ENCODE assay signal across 18 cellular contexts in the genomic region with DNA sequence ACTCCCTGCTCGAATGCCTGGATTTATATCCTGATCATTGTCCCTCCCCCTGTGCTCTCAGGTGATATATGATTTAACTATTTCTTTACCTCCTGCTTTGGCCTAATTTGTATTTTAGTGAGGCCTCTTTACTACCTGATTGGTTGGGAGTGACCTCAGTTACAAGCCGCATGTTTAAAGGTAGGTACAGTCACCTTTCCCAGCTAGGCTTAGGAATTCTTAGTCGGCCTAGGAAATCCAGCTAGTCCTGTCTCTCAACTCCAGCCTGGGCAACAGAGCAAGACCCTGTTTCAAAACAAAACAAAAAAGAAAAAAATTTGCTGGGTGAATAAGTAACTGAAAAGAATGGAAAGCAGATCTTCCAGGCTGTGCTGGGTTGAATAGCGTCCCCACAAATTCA. TPM values are rescaled to one million over a fixed set of nuclear protein-coding genes. Genes with fewer than 3 reads are reported as not detected.
A peak's percentile ranks its signal among the peaks of the same experiment; 100 is the strongest.
DNase-seq lines count a peak whose midpoint lies in the region; ATAC-seq, FAIRE-seq and TF ChIP-seq lines count a peak whose summit lies in the region.
"Had no signal": no experiment of that assay in that cellular context is flagged by ENCODE, and none has a peak within 500 bp of the region (broad histone marks: within the 10 kb centered on the region; RNA-seq: fewer than 3 reads in every experiment).

No MANE protein-coding gene starts in this region.

- H2BK12ac ChIP-seq in H1 (ENCODE audit: low read depth, low read length) (no peak overlapping the region; the same call in 1 of the 2 replicates), trophoblast cell (ENCODE audit: low read length) (no peak overlapping the region)

- no peak for TF ChIP-seq RAD21 in H1 (IDR thresholded peaks at IDR 0.05 in 1 of 2, conservative IDR thresholded peaks at IDR 0.05 in 1 of 2; ENCODE audit: low read depth in 2 of 2, low read length in 2 of 2)

- DNase-seq in mammary epithelial cell (no peak), MCF 10A (ENCODE audit: unreplicated experiment) (no peak), H1 (ENCODE audit: low read depth in 1 of 2, low spot score in 2 of 2) (no peak), kidney tubule cell (ENCODE audit: low spot score) (peak; percentile 30), trophoblast cell (peak; percentile 78 to 92), Ammon's horn (ENCODE audit: low spot score) (no peak)
- DNase-seq: CD8-positive, alpha-beta memory T cell; DMS53; GF-D8; GM23248 had no signal

- intact Hi-C loops in mammary epithelial cell (cut with micrococcal nuclease) = no loop called here
- intact Hi-C loops in MCF 10A (cut with micrococcal nuclease) = no loop called here

- H4K12ac ChIP-seq in trophoblast cell (ENCODE audit: low read depth, low read length) = no peak overlapping the region

- H3K4me1 ChIP-seq in mammary epithelial cell (ENCODE audit: insufficient read depth, low read length) = peaks cover 3% of the 10 kb centered on the region
- H3K4me1 ChIP-seq in H1 (replicated peaks in 1 of 4; ENCODE audit: control insufficient read depth in 3 of 4, insufficient read depth in 4 of 4, low read length in 3 of 4) = peaks cover 0 to 4% (median 1%) of the 10 kb centered on the region in 4 experiments; a peak in 3 of 7 replicates
- peaks cover 0 to 9% of the 10 kb centered on the region in 2 experiments for H3K4me1 ChIP-seq in trophoblast cell (ENCODE audit: control insufficient read depth in 1 of 2, insufficient read depth in 2 of 2, low read length in 2 of 2)

- H3K23ac ChIP-seq in H1 (ENCODE audit: insufficient read length) (no peak overlapping the region), trophoblast cell (ENCODE audit: low read length) (no peak overlapping the region)

- H3K36me3 Mint-ChIP-seq in MCF 10A (ENCODE audit: insufficient read depth, unreplicated experiment) = peaks cover 5% of the 10 kb centered on the region
- H3K36me3 Mint-ChIP-seq: CD8-positive, alpha-beta memory T cell had no signal

- ATAC-seq in HG02588 (IDR thresholded peaks at IDR 0.05; ENCODE audit: unreplicated experiment) (no peak), HG03280 (IDR thresholded peaks at IDR 0.05; ENCODE audit: unreplicated experiment) (no peak)

- H3K18ac ChIP-seq in H1 (ENCODE audit: extremely low read depth, low read length) (peak overlapping the region; percentile 32; the same call in 1 of the 2 replicates), trophoblast cell (ENCODE audit: low read length) (no peak overlapping the region)

- no peaks in the 10 kb centered on the region for H3K79me1 ChIP-seq in H1 (ENCODE audit: low read depth, low read length)
- H3K79me1 ChIP-seq in trophoblast cell (ENCODE audit: low read length) = peaks cover 2% of the 10 kb centered on the region

- H3K9me3 ChIP-seq in mammary epithelial cell (replicated peaks; ENCODE audit: insufficient read depth, low read length) (no peaks in the 10 kb centered on the region), H1 (ENCODE audit: insufficient read depth in 2 of 2, low read depth in 1 of 2, low read length in 1 of 2) (peaks cover 11 to 17% of the 10 kb centered on the region in 2 experiments), trophoblast cell (ENCODE audit: insufficient read depth, low read depth, low read length) (peaks cover 10% of the 10 kb centered on the region)

- H2BK5ac ChIP-seq in H1 (ENCODE audit: low read depth, low read length) (0 out of 2 replicates have a peak overlapping the region, but pooled peaks have one; percentile 44), trophoblast cell (ENCODE audit: low read depth, low read length, poor library complexity) (no peak overlapping the region)

- H3K9ac ChIP-seq in mammary epithelial cell (ENCODE audit: insufficient read depth, low read length) (no peak overlapping the region), H1 (replicated peaks in 1 of 4; ENCODE audit: extremely low read depth in 1 of 4, low read depth in 3 of 4, low read length in 3 of 4) (no peak overlapping the region), trophoblast cell (ENCODE audit: low read length) (no peak overlapping the region)
- H3K9ac ChIP-seq: BLaER1, GM23248 had no signal

- no peaks in the 10 kb centered on the region for H3K9me3 Mint-ChIP-seq in MCF 10A (ENCODE audit: unreplicated experiment)
- H3K9me3 Mint-ChIP-seq: CD8-positive, alpha-beta memory T cell had no signal

- H3K4me2 ChIP-seq in mammary epithelial cell (ENCODE audit: insufficient read depth, low read depth, low read length) = no peak overlapping the region
- no peak overlapping the region for H3K4me2 ChIP-seq in H1 (ENCODE audit: insufficient read depth in 1 of 2, low read depth in 2 of 2, low read length in 2 of 2)
- no peak overlapping the region for H3K4me2 ChIP-seq in trophoblast cell (ENCODE audit: low read length)

- POLR2A ChIA-PET in MCF 10A (lab: Yijun Ruan, JAX) (interaction anchor here (0.6 to 3.0 kb wide), 9 partner anchors 11 to 56 kb away, joined by 3 to 17 read pairs (median 6); partner anchors contain the start of gene ST6GALNAC2), H1 (lab: Charles Lee; ENCODE audit: partially characterized antibody) (interaction anchor here (1.4 kb wide), 1 partner anchor 11 kb away, joined by 5 read pairs; no protein-coding TSS in a partner anchor)

- H3K23me2 ChIP-seq in H1 (ENCODE audit: low read depth, low read length) = no peaks in the 10 kb centered on the region

- H3K27ac ChIP-seq in mammary epithelial cell (ENCODE audit: insufficient read depth, low read depth, low read length) (no peak overlapping the region), H1 (ENCODE audit: low read depth, low read length) (no peak overlapping the region), trophoblast cell (ENCODE audit: low read depth, low read length) (no peak overlapping the region)
- H3K27ac ChIP-seq: 22Rv1, BLaER1, GM23248, HL-60 had no signal

- H3K79me2 ChIP-seq in mammary epithelial cell (ENCODE audit: insufficient read depth, low read length) = no peaks in the 10 kb centered on the region
- H3K79me2 ChIP-seq in H1 (ENCODE audit: control insufficient read depth in 1 of 2, insufficient read depth in 2 of 2, low read length in 2 of 2) = no peaks in the 10 kb centered on the region
- H3K79me2 ChIP-seq in trophoblast cell (ENCODE audit: control insufficient read depth, insufficient read depth, low read length, poor library complexity) = no peaks in the 10 kb centered on the region

- H3K4ac ChIP-seq in H1 (replicated peaks; ENCODE audit: insufficient read length, low read depth, low read length) (no peak overlapping the region), trophoblast cell (ENCODE audit: low read depth, low read length) (no peak overlapping the region)

- peak overlapping the region; percentile 47 for H2BK120ac ChIP-seq in H1 (replicated peaks; ENCODE audit: low read depth, low read length)
- no peak overlapping the region for H2BK120ac ChIP-seq in trophoblast cell (ENCODE audit: insufficient read depth, low read length, poor library complexity)

- H3K4me1 Mint-ChIP-seq in MCF 10A (ENCODE audit: insufficient read depth, unreplicated experiment) = peaks cover 11% of the 10 kb centered on the region

- no peak overlapping the region for H4K91ac ChIP-seq in H1 (replicated peaks; ENCODE audit: insufficient read length, low read length)
- H4K91ac ChIP-seq in trophoblast cell (ENCODE audit: low read depth, low read length) = no peak overlapping the region

- dilution Hi-C loops in mammary epithelial cell (cut with HindIII; ENCODE audit: low sequenced_read_pairs) = no loop called here

- in situ Hi-C loops in mammary epithelial cell (cut with MboI; ENCODE audit: low sequenced_read_pairs in 2 of 2) = no loop called here

- no peak overlapping the region for H3K4me3 Mint-ChIP-seq in MCF 10A (ENCODE audit: unreplicated experiment)
- H3K4me3 Mint-ChIP-seq: CD8-positive, alpha-beta memory T cell; HFFc6 had no signal

- no peak overlapping the region for H3K56ac ChIP-seq in H1 (replicated peaks; ENCODE audit: insufficient read length, low read depth, low read length)

- H2AK5ac ChIP-seq in H1 (ENCODE audit: low read depth, low read length) (no peak overlapping the region), trophoblast cell (ENCODE audit: low read length) (no peak overlapping the region)

- H3K27me3 ChIP-seq in mammary epithelial cell (ENCODE audit: insufficient read depth, low read length) (no peaks in the 10 kb centered on the region), H1 (replicated peaks in 1 of 4; ENCODE audit: control insufficient read depth in 3 of 4, extremely low read depth in 1 of 4, insufficient read depth in 3 of 4, low read length in 3 of 4) (no peaks in the 10 kb centered on the region), trophoblast cell (ENCODE audit: insufficient read depth, low read length) (no peaks in the 10 kb centered on the region)
- H3K27me3 ChIP-seq: BLaER1 had no signal

- no TSS peak for BruUV-seq in mammary epithelial cell (replicated peaks; lab: Mats Ljungman, UMichigan)
- no TSS peak for BruUV-seq in MCF 10A (replicated peaks; lab: Mats Ljungman, UMichigan)

- FAIRE-seq in H1 (lab: Jason Lieb, UNC) = no peak

- H4K8ac ChIP-seq in H1 (ENCODE audit: extremely low read depth, insufficient read depth, low read length) (no peak overlapping the region), trophoblast cell (ENCODE audit: low read depth, low read length) (no peak overlapping the region)

- no peaks in the 10 kb centered on the region for H3K27me3 Mint-ChIP-seq in MCF 10A (ENCODE audit: insufficient read depth, unreplicated experiment)

- no peak overlapping the region for H3K4me3 ChIP-seq in mammary epithelial cell (replicated peaks in 1 of 3; ENCODE audit: insufficient read depth in 1 of 3, low read depth in 2 of 3, low read length in 3 of 3)
- H3K4me3 ChIP-seq in H1 (ENCODE audit: extremely low read depth in 1 of 4, insufficient read depth in 2 of 4, low read depth in 3 of 4, low read length in 4 of 4) = no peak overlapping the region
- no peak overlapping the region for H3K4me3 ChIP-seq in trophoblast cell (ENCODE audit: low read depth, low read length)
- H3K4me3 ChIP-seq: BLaER1, GM23248 had no signal

- TF ChIP-seq CTCF in mammary epithelial cell (conservative IDR thresholded peaks at IDR 0.05 in 1 of 2, IDR thresholded peaks at IDR 0.05 in 1 of 2; ENCODE audit: extremely low read depth in 1 of 2, insufficient read depth in 1 of 2, low read depth in 1 of 2, low read length in 2 of 2) (no peak), MCF 10A (IDR thresholded peaks at IDR 0.05; ENCODE audit: unreplicated experiment) (no peak), H1 (IDR thresholded peaks at IDR 0.05; ENCODE audit: control extremely low read depth in 1 of 3, insufficient read depth in 1 of 3, low read depth in 1 of 3, low read length in 3 of 3) (no peak)

- H3K14ac ChIP-seq in H1 (ENCODE audit: insufficient read length) (no peak overlapping the region), trophoblast cell (ENCODE audit: low read length) (no peak overlapping the region)

- no peak for TF ChIP-seq POLR2A in H1 (IDR thresholded peaks at IDR 0.05; ENCODE audit: control extremely low read depth in 1 of 2, low read depth in 2 of 2, low read length in 2 of 2)

- H4K5ac ChIP-seq in H1 (ENCODE audit: insufficient read length, low read depth, low read length) = no peak overlapping the region

- H3K36me3 ChIP-seq in mammary epithelial cell (ENCODE audit: insufficient read depth, low read length) = no peaks in the 10 kb centered on the region
- no peaks in the 10 kb centered on the region; a peak in 1 of 8 replicates for H3K36me3 ChIP-seq in H1 (ENCODE audit: control insufficient read depth in 2 of 4, insufficient read depth in 4 of 4, low read length in 3 of 4)
- H3K36me3 ChIP-seq in trophoblast cell (ENCODE audit: control insufficient read depth in 1 of 2, insufficient read depth in 2 of 2, low read length in 2 of 2) = no peaks in the 10 kb centered on the region
- H3K36me3 ChIP-seq: BLaER1 had no signal

- no peak for TF ChIP-seq EP300 in H1 (IDR thresholded peaks at IDR 0.05; ENCODE audit: borderline replicate concordance in 1 of 2, low read depth in 2 of 2, low read length in 2 of 2)

- H4K20me1 ChIP-seq in mammary epithelial cell (ENCODE audit: insufficient read depth, low read length) (no peaks in the 10 kb centered on the region), H1 (replicated peaks in 1 of 2; ENCODE audit: control insufficient read depth in 1 of 2, insufficient read depth in 2 of 2, low read length in 2 of 2) (no peaks in the 10 kb centered on the region)
- H4K20me1 ChIP-seq: BLaER1 had no signal

- H3K27ac Mint-ChIP-seq in MCF 10A (ENCODE audit: low read depth, unreplicated experiment) = no peak overlapping the region
- H3K27ac Mint-ChIP-seq: HFFc6 had no signal

- 63% methylated on average over 4 of the region's 4 CpGs for WGBS in mammary epithelial cell (ENCODE audit: low coverage, missing lambda C conversion rate)
- 93% methylated on average over 4 of the region's 4 CpGs; no CpG with 5 or more reads in 1 of the 2 experiments for WGBS in H1 (ENCODE audit: extremely low coverage in 1 of 2, insufficient coverage in 1 of 2, insufficient read length in 1 of 2, insufficient replicate concordance in 2 of 2, low coverage in 1 of 2, low lambda C conversion rate in 2 of 2, missing lambda C conversion rate in 1 of 2), 2 experiments
- no CpG with 5 or more reads among the region's 4 CpGs for WGBS in trophoblast cell (ENCODE audit: extremely low coverage, insufficient coverage, insufficient read length)

- no peak overlapping the region for H2BK20ac ChIP-seq in H1 (ENCODE audit: low read length)

- CTCF ChIA-PET in mammary epithelial cell (lab: Charles Lee; ENCODE audit: low non-redundant PET) (no interaction called here), MCF 10A (lab: Yijun Ruan, JAX) (interaction anchor here (1.0 to 2.2 kb wide), 4 partner anchors 9 to 14 kb away, joined by 3 to 8 read pairs (median 6); no protein-coding TSS in a partner anchor), H1 (lab: Charles Lee; ENCODE audit: partially characterized antibody) (interaction anchor here (1.0 to 5.1 kb wide), 12 partner anchors 9 to 103 kb away, joined by 3 to 35 read pairs (median 6); partner anchors contain the start of gene PRCD)

- H2BK15ac ChIP-seq in H1 (ENCODE audit: low read length) = no peak overlapping the region

- H2AFZ ChIP-seq in mammary epithelial cell (ENCODE audit: low read depth, low read length) (peak overlapping the region; percentile 45), H1 (ENCODE audit: low read length) (peak overlapping the region; percentile 55; the same call in 1 of the 2 replicates), trophoblast cell (ENCODE audit: insufficient read depth, low read length, poor library complexity) (no peak overlapping the region)
- H2AFZ ChIP-seq: GM23248 had no signal

RNA-seq across cellular contexts. Expression of gene ST6GALNAC2, which starts 26.8 kb away (rescaled TPM):
- 100 to 1,000 TPM in 1 of 2 donors, 10 to 100 TPM in 1; 65.1 to 221 TPM for total RNA-seq in mammary epithelial cell
- polyA plus RNA-seq in mammary epithelial cell = 48.7 TPM
- 31.0 TPM for polyA minus RNA-seq in mammary epithelial cell
- 5.0 and 7.7 TPM in 2 replicates for total RNA-seq in MCF 10A (2022)
- total RNA-seq in H1 (2021; fragmentation: NEBNext Ultra II Directional; extraction: Animal tissue kit (Norgen Biotek cat#: 25700)) = not detected in 2 replicates
- polyA plus RNA-seq in H1 (2011; rRNA removed) = 0.09 TPM in 1 of 2 replicates, not detected in the other
- polyA plus RNA-seq in H1 (2011; cell fraction: cytosol; rRNA removed) = not detected
- polyA plus RNA-seq in H1 (2011; cell fraction: nucleus; rRNA removed) = not detected
- polyA plus RNA-seq in H1 (2012, experiment 1 of 2) = not detected in 4 replicates
- not detected for polyA plus RNA-seq in H1 (2012, experiment 2 of 2)
- polyA plus RNA-seq in H1 (2013, experiment 1 of 2) = not detected
- not detected for polyA plus RNA-seq in H1 (2013, experiment 2 of 2)
- polyA minus RNA-seq in H1 (2011; rRNA and poly(A)+ RNA removed) = not detected in 2 replicates
- polyA minus RNA-seq in H1 (2011; cell fraction: cytosol; rRNA and poly(A)+ RNA removed) = not detected
- polyA minus RNA-seq in H1 (2011; cell fraction: nucleus; rRNA and poly(A)+ RNA removed) = not detected
- 19.9 and 21.5 TPM in 2 replicates for polyA plus RNA-seq in trophoblast cell (2013)
- total RNA-seq: A673 had no signal

RNA-seq across cellular contexts. Expression of gene ST6GALNAC1, which starts 31.1 kb away (rescaled TPM):
- total RNA-seq in mammary epithelial cell (not detected), MCF 10A (2022) (not detected in 2 replicates)
- polyA plus RNA-seq in mammary epithelial cell (not detected), H1 (2011; rRNA removed) (not detected in 2 replicates)
- not detected for polyA minus RNA-seq in mammary epithelial cell
- not detected in 2 replicates for total RNA-seq in H1 (2021; fragmentation: NEBNext Ultra II Directional; extraction: Animal tissue kit (Norgen Biotek cat#: 25700))
- not detected for polyA plus RNA-seq in H1 (2011; cell fraction: cytosol; rRNA removed)
- polyA plus RNA-seq in H1 (2011; cell fraction: nucleus; rRNA removed) = not detected
- polyA plus RNA-seq in H1 (2012, experiment 1 of 2) = not detected in 4 replicates
- polyA plus RNA-seq in H1 (2012, experiment 2 of 2) = not detected
- not detected for polyA plus RNA-seq in H1 (2013, experiment 1 of 2)
- not detected for polyA plus RNA-seq in H1 (2013, experiment 2 of 2)
- not detected in 2 replicates for polyA minus RNA-seq in H1 (2011; rRNA and poly(A)+ RNA removed)
- not detected for polyA minus RNA-seq in H1 (2011; cell fraction: cytosol; rRNA and poly(A)+ RNA removed)
- polyA minus RNA-seq in H1 (2011; cell fraction: nucleus; rRNA and poly(A)+ RNA removed) = not detected
- polyA plus RNA-seq in trophoblast cell (2013) = 0.53 TPM in 2 replicates
- total RNA-seq: A673, GM23248, H7, HFFc6 had no signal
- polyA plus RNA-seq: GM23248 had no signal

Comparison
In these comparisons a context has a peak if more than half of its experiments do, and no peak if none do; other contexts are left out.
1. DNase-seq: peak in kidney tubule cell (single experiment) and trophoblast cell (2 of 2); none in mammary epithelial cell (single experiment), MCF 10A (single experiment), H1 (0 of 2) and Ammon's horn (single experiment).